2 cellular contexts compared by ENCODE assay signal in genomic region chr12:108373111-108373510, GRCh38.
TF ChIP-seq lines count a peak whose summit lies in the region.

No MANE protein-coding gene starts in this region.

TF ChIP-seq in SK-N-SH, 30 proteins besides CTCF, POLR2A, EP300 and RAD21 (continued from another document):
- no peak for TF ChIP-seq REST (IDR thresholded peaks at IDR 0.05; ENCODE audit: low read depth, low read length)
- no peak for TF ChIP-seq EZH2phosphoT487 (IDR thresholded peaks at IDR 0.05; ENCODE audit: borderline replicate concordance, low read depth)
- TF ChIP-seq MXI1 (IDR thresholded peaks at IDR 0.05; ENCODE audit: low read depth, low read length) = no peak
- TF ChIP-seq MAX (IDR thresholded peaks at IDR 0.05; ENCODE audit: low read depth) = no peak
- TF ChIP-seq JUND (IDR thresholded peaks at IDR 0.05) = no peak
- TF ChIP-seq USF1 (IDR thresholded peaks at IDR 0.05; ENCODE audit: borderline replicate concordance, low read depth) = no peak
- TF ChIP-seq TAF1 (IDR thresholded peaks at IDR 0.05; ENCODE audit: borderline replicate concordance, low read depth, low read length) = no peak
- no peak for TF ChIP-seq MEF2A (IDR thresholded peaks at IDR 0.05; ENCODE audit: borderline replicate concordance, low read depth)
- TF ChIP-seq PBX3 (IDR thresholded peaks at IDR 0.05) = no peak
- no peak for TF ChIP-seq ZBTB33 (IDR thresholded peaks at IDR 0.05; ENCODE audit: borderline replicate concordance, low read depth)
- no peak for TF ChIP-seq IRF3 (IDR thresholded peaks at IDR 0.05; ENCODE audit: low read depth, low read length)

TF ChIP-seq in SK-N-SH treated with all-trans-retinoic acid at 6 μM for 48 hours, 23 proteins besides CTCF, POLR2A, EP300 and RAD21 (continued from another document):
- no peak for TF ChIP-seq POU6F1 (CRISPR knock-in tag; IDR thresholded peaks at IDR 0.05; ENCODE audit: borderline replicate concordance, low read depth)
- no peak for TF ChIP-seq OSR1 (CRISPR knock-in tag; IDR thresholded peaks at IDR 0.05)
